Comparison of ENCODE assay signal across 15 cellular contexts in genomic region chr19:49186108-49186507, GRCh38. TPM values are rescaled to one million over a fixed set of nuclear protein-coding genes. Genes with fewer than 3 reads are reported as not detected.
"Had no signal": no experiment of that assay in that cellular context is flagged by ENCODE, and none has a peak within 500 bp of the region (broad histone marks: within the 10 kb centered on the region; RNA-seq: fewer than 3 reads in every experiment).

No MANE protein-coding gene starts in this region.

- ATAC-seq: activated CD4-positive, CD25-positive, alpha-beta regulatory T cell treated with anti-CD3 and anti-CD28 coated beads, Interleukin-2, amount 50 U/mL, for 24 hours; activated T-helper 17 cell treated with anti-CD3 and anti-CD28 coated beads, Interleukin-2, amount 50 U/mL, for 72 hours; naive thymus-derived CD8-positive, alpha-beta T cell had no signal

- H3K27me3 ChIP-seq: adrenal gland, dorsolateral prefrontal cortex had no signal

- H3K27ac ChIP-seq: adrenal gland, dorsolateral prefrontal cortex, neutrophil, thoracic aorta had no signal

- H3K9me3 ChIP-seq: neutrophil, thoracic aorta had no signal

- H3K4me1 ChIP-seq: adrenal gland had no signal

- H3K36me3 ChIP-seq: neutrophil had no signal

- DNase-seq: activated CD4-positive, alpha-beta T cell treated with anti-CD3 and anti-CD28 coated beads, Interleukin-2, amount 50 U/mL, for 48 hours; activated naive CD4-positive, alpha-beta T cell treated with anti-CD3 and anti-CD28 coated beads for 36 hours; adrenal gland; dorsolateral prefrontal cortex; naive thymus-derived CD8-positive, alpha-beta T cell; stimulated activated CD4-positive, alpha-beta T cell treated with anti-CD3 and anti-CD28 coated beads, Interleukin-1b, Interleukin-23, amount 100 ng/mL, for 48 hours; T-helper 9 cell had no signal

- FAIRE-seq: islet of Langerhans, urothelium cell line had no signal

- H3K4me3 ChIP-seq: adrenal gland, dorsolateral prefrontal cortex, lung, thoracic aorta had no signal

RNA-seq across cellular contexts. Expression of gene TRPM4, which starts 28.5 kb away (rescaled TPM):
- total RNA-seq: naive thymus-derived CD8-positive, alpha-beta T cell had no signal
- polyA plus RNA-seq: naive thymus-derived CD8-positive, alpha-beta T cell had no signal

RNA-seq across cellular contexts. Expression of gene HRC, which starts 30.9 kb away (rescaled TPM):
- total RNA-seq: activated naive CD4-positive, alpha-beta T cell treated with anti-CD3 and anti-CD28 coated beads for 36 hours; activated T-helper 17 cell treated with anti-CD3 and anti-CD28 coated beads, Interleukin-2, amount 50 U/mL, for 72 hours; naive thymus-derived CD8-positive, alpha-beta T cell; renal cortical epithelial cell had no signal
- polyA plus RNA-seq: naive thymus-derived CD8-positive, alpha-beta T cell had no signal
